Comparison of ENCODE assay signal across 15 cellular contexts in the genomic region with DNA sequence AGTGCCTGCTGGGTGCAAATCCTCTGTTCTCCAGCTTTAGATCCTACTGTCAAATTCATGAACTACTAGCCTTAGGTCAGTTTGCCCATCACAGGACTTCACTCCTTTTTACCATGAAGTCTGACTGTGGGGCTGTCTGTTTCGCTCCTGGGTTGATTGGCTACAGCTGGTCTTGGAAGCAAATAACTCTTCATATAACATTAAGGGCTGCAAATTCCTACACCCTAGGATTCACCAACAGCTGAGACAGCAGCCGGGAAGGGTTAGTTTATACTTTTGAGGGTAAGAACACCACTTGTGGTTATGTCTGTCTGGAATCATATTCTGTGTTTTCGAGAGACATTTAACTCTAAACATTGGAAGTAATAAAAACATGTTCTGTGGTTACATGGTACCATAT.
"Had no signal": no experiment of that assay in that cellular context is flagged by ENCODE, and none has a peak within 500 bp of the region (broad histone marks: within the 10 kb centered on the region; RNA-seq: fewer than 3 reads in every experiment).

No MANE protein-coding gene starts in this region.

- FAIRE-seq: bronchial epithelial cell, pancreas had no signal

- H3K27ac ChIP-seq: dorsolateral prefrontal cortex, pancreas had no signal

- H3K4me1 Mint-ChIP-seq: activated CD4-positive, alpha-beta memory T cell treated with anti-CD3 and anti-CD28 coated beads, Interleukin-2, amount 10 ng/mL, durations not matched to agents 7 days and 5 days; activated CD4-positive, alpha-beta T cell treated with anti-CD3 and anti-CD28 coated beads for 36 hours; endodermal cell; stimulated activated naive B cell treated with anti-CD40 and anti-IgM and Interleukin-4, amounts not matched to agents 10 μg/mL and 1 μg/mL and 100 μg/mL, for 72 hours; T-helper 17 cell had no signal

- H3K36me3 ChIP-seq: pancreas, thyroid gland had no signal

- ATAC-seq: activated CD4-positive, alpha-beta T cell treated with anti-CD3 and anti-CD28 coated beads for 36 hours; stimulated activated naive B cell treated with anti-CD40 and anti-IgM and Interleukin-4, amounts not matched to agents 10 μg/mL and 1 μg/mL and 100 μg/mL, for 72 hours; T-helper 17 cell had no signal

- H3K27me3 ChIP-seq: pancreas, thyroid gland had no signal

- H3K9me3 ChIP-seq: pancreas, thyroid gland had no signal

- H3K4me3 ChIP-seq: dorsolateral prefrontal cortex, pancreas, thyroid gland had no signal

- H3K4me3 Mint-ChIP-seq: activated CD4-positive, alpha-beta memory T cell treated with anti-CD3 and anti-CD28 coated beads, Interleukin-2, amount 10 ng/mL, durations not matched to agents 7 days and 5 days; activated CD4-positive, alpha-beta T cell treated with anti-CD3 and anti-CD28 coated beads for 36 hours; activated naive CD8-positive, alpha-beta T cell; endodermal cell; stimulated activated naive B cell treated with anti-CD40 and anti-IgM and Interleukin-4, amounts not matched to agents 10 μg/mL and 1 μg/mL and 100 μg/mL, for 72 hours; T-helper 17 cell had no signal

- H3K36me3 Mint-ChIP-seq: stimulated activated naive B cell treated with anti-CD40 and anti-IgM and Interleukin-4, amounts not matched to agents 10 μg/mL and 1 μg/mL and 100 μg/mL, for 72 hours had no signal

- DNase-seq: activated CD4-positive, alpha-beta memory T cell treated with anti-CD3 and anti-CD28 coated beads, Interleukin-2, amount 10 ng/mL, durations not matched to agents 7 days and 5 days; activated CD4-positive, alpha-beta T cell treated with anti-CD3 and anti-CD28 coated beads for 36 hours; activated gamma-delta T cell; activated T-cell treated with anti-CD3 and anti-CD28 coated beads, Interleukin-2, amount 50 U/mL, for 48 hours; dorsolateral prefrontal cortex; endodermal cell; erythroblast; hypothalamus; pancreas; stimulated activated CD4-positive, alpha-beta T cell treated with anti-CD3 and anti-CD28 coated beads, Interleukin-4, amount 100 ng/mL, for 1 hour; stimulated activated naive B cell treated with anti-CD40 and anti-IgM and Interleukin-4, amounts not matched to agents 10 μg/mL and 1 μg/mL and 100 μg/mL, for 72 hours; T-helper 17 cell; thyroid gland had no signal

- H3K9me3 Mint-ChIP-seq: activated CD4-positive, alpha-beta memory T cell treated with anti-CD3 and anti-CD28 coated beads, Interleukin-2, amount 10 ng/mL, durations not matched to agents 7 days and 5 days had no signal

- H3K27ac Mint-ChIP-seq: activated CD4-positive, alpha-beta memory T cell treated with anti-CD3 and anti-CD28 coated beads, Interleukin-2, amount 10 ng/mL, durations not matched to agents 7 days and 5 days; activated CD4-positive, alpha-beta T cell treated with anti-CD3 and anti-CD28 coated beads for 36 hours; activated naive CD8-positive, alpha-beta T cell; endodermal cell; stimulated activated naive B cell treated with anti-CD40 and anti-IgM and Interleukin-4, amounts not matched to agents 10 μg/mL and 1 μg/mL and 100 μg/mL, for 72 hours; T-helper 17 cell had no signal

- H3K27me3 Mint-ChIP-seq: activated CD4-positive, alpha-beta memory T cell treated with anti-CD3 and anti-CD28 coated beads, Interleukin-2, amount 10 ng/mL, durations not matched to agents 7 days and 5 days; activated CD4-positive, alpha-beta T cell treated with anti-CD3 and anti-CD28 coated beads for 36 hours; activated naive CD8-positive, alpha-beta T cell; stimulated activated naive B cell treated with anti-CD40 and anti-IgM and Interleukin-4, amounts not matched to agents 10 μg/mL and 1 μg/mL and 100 μg/mL, for 72 hours; T-helper 17 cell had no signal
